ENCODE assay signal across 8 cellular contexts in the genomic region with DNA sequence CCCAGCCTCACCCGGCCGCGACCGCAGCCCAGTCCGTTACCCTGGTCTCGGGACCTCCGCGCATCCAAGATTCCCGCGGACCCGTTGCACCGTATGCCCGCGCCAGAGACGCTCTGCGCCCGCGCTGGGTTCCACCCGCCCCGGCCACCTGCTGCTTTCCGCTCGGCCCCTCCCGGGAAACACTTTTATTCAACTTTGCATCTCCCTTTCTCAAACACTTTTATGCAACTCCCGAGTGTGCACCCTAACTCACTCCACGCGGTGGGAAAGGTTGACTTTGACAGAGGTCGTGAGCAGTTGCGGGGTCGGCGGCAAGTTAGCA. TPM values are rescaled to one million over a fixed set of nuclear protein-coding genes. Genes with fewer than 3 reads are reported as not detected.
DNase-seq lines count a peak whose midpoint lies in the region; ATAC-seq and TF ChIP-seq lines count a peak whose summit lies in the region.

A gene with protein sequence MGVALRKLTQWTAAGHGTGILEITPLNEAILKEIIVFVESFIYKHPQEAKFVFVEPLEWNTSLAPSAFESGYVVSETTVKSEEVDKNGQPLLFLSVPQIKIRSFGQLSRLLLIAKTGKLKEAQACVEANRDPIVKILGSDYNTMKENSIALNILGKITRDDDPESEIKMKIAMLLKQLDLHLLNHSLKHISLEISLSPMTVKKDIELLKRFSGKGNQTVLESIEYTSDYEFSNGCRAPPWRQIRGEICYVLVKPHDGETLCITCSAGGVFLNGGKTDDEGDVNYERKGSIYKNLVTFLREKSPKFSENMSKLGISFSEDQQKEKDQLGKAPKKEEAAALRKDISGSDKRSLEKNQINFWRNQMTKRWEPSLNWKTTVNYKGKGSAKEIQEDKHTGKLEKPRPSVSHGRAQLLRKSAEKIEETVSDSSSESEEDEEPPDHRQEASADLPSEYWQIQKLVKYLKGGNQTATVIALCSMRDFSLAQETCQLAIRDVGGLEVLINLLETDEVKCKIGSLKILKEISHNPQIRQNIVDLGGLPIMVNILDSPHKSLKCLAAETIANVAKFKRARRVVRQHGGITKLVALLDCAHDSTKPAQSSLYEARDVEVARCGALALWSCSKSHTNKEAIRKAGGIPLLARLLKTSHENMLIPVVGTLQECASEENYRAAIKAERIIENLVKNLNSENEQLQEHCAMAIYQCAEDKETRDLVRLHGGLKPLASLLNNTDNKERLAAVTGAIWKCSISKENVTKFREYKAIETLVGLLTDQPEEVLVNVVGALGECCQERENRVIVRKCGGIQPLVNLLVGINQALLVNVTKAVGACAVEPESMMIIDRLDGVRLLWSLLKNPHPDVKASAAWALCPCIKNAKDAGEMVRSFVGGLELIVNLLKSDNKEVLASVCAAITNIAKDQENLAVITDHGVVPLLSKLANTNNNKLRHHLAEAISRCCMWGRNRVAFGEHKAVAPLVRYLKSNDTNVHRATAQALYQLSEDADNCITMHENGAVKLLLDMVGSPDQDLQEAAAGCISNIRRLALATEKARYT (minus strand): TSS at position 126 of the 322 bp plus-strand sequence. CDS start 3,937 bp downstream, outside the sequence.

- peak within 1 kb of the TSS; percentile 86 for H3K27ac Mint-ChIP-seq in chondrocyte (ENCODE audit: unreplicated experiment)

- H3K36me3 ChIP-seq in muscle layer of duodenum (ENCODE audit: control insufficient read depth in 1 of 2, insufficient read depth in 2 of 2, low read length in 2 of 2): no peaks in the 10 kb centered on the region

- peak within 1 kb of the TSS; percentile 46 for H3K27ac ChIP-seq in muscle layer of duodenum (ENCODE audit: low read length)

- peak within 1 kb of the TSS; percentile 64 to 72 for H3K4me3 ChIP-seq in muscle layer of duodenum (ENCODE audit: low read depth in 1 of 2, low read length in 2 of 2)

- no peak for TF ChIP-seq CTCF in chondrocyte (IDR thresholded peaks at IDR 0.05)

- H3K4me1 Mint-ChIP-seq in chondrocyte (ENCODE audit: low read depth): peaks cover 20% of the 10 kb centered on the region

- H3K9me3 Mint-ChIP-seq in chondrocyte (ENCODE audit: low read depth): peaks cover 3% of the 10 kb centered on the region

- DNase-seq in stimulated activated CD4-positive, alpha-beta T cell treated with anti-CD3 and anti-CD28 coated beads, Interleukin-4, amount 100 ng/mL, for 48 hours (ENCODE audit: low read depth in 2 of 2): peak; percentile 7 to 17
- DNase-seq in stimulated activated CD4-positive, alpha-beta T cell treated with anti-CD3 and anti-CD28 coated beads, Interleukin-1b, Interleukin-23, amount 100 ng/mL, for 48 hours: no peak
- no peak for DNase-seq in chondrocyte (ENCODE audit: low spot score)
- DNase-seq in NCI-H1436 treated with DMSO at 0.1 percent for 48 hours (lab: John Stamatoyannopoulos, UW): no peak
- DNase-seq in SKM-1 treated with dmso at 0.1 percent for 144 hours (lab: John Stamatoyannopoulos, UW; ENCODE audit: unreplicated experiment): no peak
- no peak for DNase-seq in NCI-H748 treated with DMSO at 0.1 percent for 48 hours (lab: John Stamatoyannopoulos, UW)

- no peaks in the 10 kb centered on the region for H3K27me3 Mint-ChIP-seq in chondrocyte (ENCODE audit: low read depth)

- H3K4me1 ChIP-seq in muscle layer of duodenum (ENCODE audit: control insufficient read depth in 1 of 2, insufficient read depth in 2 of 2, low read length in 2 of 2): no peaks in the 10 kb centered on the region

- peak within 1 kb of the TSS; percentile 97 for H3K4me3 Mint-ChIP-seq in chondrocyte (ENCODE audit: unreplicated experiment)

- no peak for ATAC-seq in GM18520 (IDR thresholded peaks at IDR 0.05; ENCODE audit: unreplicated experiment)

- H3K9me3 ChIP-seq in muscle layer of duodenum (ENCODE audit: control insufficient read depth in 1 of 2, low read length in 2 of 2): no peaks in the 10 kb centered on the region

- no peaks in the 10 kb centered on the region for H3K36me3 Mint-ChIP-seq in chondrocyte (ENCODE audit: low read depth)

- H3K27me3 ChIP-seq in muscle layer of duodenum (ENCODE audit: low read depth, low read length): no peaks in the 10 kb centered on the region

RNA-seq across cellular contexts. Expression of the gene that starts here (rescaled TPM):
- 1.0 to 3.8 TPM (median 1.1 TPM) in 3 replicates for total RNA-seq in chondrocyte

Comparison
In these comparisons a context has a peak if more than half of its experiments do, and no peak if none do; other contexts are left out.
1. DNase-seq: peak in stimulated activated CD4-positive, alpha-beta T cell treated with anti-CD3 and anti-CD28 coated beads, Interleukin-4, amount 100 ng/mL, for 48 hours (2 of 2); none in stimulated activated CD4-positive, alpha-beta T cell treated with anti-CD3 and anti-CD28 coated beads, Interleukin-1b, Interleukin-23, amount 100 ng/mL, for 48 hours (single experiment), chondrocyte (single experiment), NCI-H1436 treated with DMSO at 0.1 percent for 48 hours (single experiment), SKM-1 treated with dmso at 0.1 percent for 144 hours (single experiment) and NCI-H748 treated with DMSO at 0.1 percent for 48 hours (single experiment).